Comparison of ENCODE assay signal across 1 cellular context in the genomic region with DNA sequence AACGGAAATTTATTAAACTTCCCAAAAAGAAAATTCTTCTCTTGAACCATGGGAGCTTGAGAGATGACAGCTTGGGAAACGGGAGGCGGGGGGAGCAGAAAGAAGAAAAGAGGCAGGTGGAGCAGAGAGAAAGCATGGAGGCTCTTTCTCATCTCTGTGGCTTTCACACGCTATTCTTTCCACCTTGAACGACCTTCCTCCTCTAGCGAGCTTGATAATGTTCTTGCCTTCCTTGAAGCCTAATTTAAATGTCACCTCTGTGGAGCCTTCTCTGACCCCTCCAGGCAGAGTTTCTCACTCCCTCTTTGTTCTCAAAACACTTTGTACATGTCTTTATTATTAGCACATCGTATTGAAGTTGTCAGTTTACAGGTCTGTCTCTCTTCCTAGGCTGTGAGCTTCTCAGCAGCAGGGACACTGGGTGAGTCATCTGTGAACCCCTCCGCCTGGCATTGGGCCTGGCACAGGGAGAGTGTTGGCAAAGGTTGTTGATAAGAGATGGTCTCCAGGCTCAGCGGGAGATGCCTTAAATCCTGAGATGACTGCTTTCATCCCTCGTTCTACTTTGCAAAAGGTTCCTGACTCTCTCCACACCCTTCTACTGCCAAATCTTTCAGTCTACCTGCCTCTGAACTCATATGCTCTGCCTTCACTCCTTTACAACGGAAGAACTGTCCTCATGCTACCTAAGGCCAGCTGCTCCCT.
A peak's percentile ranks its signal among the peaks of the same experiment; 100 is the strongest.
TF ChIP-seq lines count a peak whose summit lies in the region.

No MANE protein-coding gene starts in this region.

TF ChIP-seq in GM12878, 131 proteins besides CTCF, POLR2A, EP300 and RAD21:
- TF ChIP-seq, protein P1, sequence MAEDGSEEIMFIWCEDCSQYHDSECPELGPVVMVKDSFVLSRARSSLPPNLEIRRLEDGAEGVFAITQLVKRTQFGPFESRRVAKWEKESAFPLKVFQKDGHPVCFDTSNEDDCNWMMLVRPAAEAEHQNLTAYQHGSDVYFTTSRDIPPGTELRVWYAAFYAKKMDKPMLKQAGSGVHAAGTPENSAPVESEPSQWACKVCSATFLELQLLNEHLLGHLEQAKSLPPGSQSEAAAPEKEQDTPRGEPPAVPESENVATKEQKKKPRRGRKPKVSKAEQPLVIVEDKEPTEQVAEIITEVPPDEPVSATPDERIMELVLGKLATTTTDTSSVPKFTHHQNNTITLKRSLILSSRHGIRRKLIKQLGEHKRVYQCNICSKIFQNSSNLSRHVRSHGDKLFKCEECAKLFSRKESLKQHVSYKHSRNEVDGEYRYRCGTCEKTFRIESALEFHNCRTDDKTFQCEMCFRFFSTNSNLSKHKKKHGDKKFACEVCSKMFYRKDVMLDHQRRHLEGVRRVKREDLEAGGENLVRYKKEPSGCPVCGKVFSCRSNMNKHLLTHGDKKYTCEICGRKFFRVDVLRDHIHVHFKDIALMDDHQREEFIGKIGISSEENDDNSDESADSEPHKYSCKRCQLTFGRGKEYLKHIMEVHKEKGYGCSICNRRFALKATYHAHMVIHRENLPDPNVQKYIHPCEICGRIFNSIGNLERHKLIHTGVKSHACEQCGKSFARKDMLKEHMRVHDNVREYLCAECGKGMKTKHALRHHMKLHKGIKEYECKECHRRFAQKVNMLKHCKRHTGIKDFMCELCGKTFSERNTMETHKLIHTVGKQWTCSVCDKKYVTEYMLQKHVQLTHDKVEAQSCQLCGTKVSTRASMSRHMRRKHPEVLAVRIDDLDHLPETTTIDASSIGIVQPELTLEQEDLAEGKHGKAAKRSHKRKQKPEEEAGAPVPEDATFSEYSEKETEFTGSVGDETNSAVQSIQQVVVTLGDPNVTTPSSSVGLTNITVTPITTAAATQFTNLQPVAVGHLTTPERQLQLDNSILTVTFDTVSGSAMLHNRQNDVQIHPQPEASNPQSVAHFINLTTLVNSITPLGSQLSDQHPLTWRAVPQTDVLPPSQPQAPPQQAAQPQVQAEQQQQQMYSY (CRISPR knock-in tag; IDR thresholded peaks at IDR 0.05) = no peak
- no peak for TF ChIP-seq MEF2A (IDR thresholded peaks at IDR 0.05; ENCODE audit: insufficient read depth, low read depth, low read length)
- 0 out of 4 replicates have a peak, but pooled peaks of 1 of the 2 experiments have one; percentile 14 for TF ChIP-seq IKZF2 (IDR thresholded peaks at IDR 0.05)
- TF ChIP-seq, protein P2, sequence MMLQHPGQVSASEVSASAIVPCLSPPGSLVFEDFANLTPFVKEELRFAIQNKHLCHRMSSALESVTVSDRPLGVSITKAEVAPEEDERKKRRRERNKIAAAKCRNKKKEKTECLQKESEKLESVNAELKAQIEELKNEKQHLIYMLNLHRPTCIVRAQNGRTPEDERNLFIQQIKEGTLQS (IDR thresholded peaks at IDR 0.05; ENCODE audit: borderline replicate concordance, extremely low read depth, low read depth, low read length) = no peak
- no peak for TF ChIP-seq CREM (IDR thresholded peaks at IDR 0.05; ENCODE audit: low read depth)
TF ChIP-seq in GM12878: peak in this region for 1.
